ENCODE assay signal across 14 cellular contexts in the genomic region with DNA sequence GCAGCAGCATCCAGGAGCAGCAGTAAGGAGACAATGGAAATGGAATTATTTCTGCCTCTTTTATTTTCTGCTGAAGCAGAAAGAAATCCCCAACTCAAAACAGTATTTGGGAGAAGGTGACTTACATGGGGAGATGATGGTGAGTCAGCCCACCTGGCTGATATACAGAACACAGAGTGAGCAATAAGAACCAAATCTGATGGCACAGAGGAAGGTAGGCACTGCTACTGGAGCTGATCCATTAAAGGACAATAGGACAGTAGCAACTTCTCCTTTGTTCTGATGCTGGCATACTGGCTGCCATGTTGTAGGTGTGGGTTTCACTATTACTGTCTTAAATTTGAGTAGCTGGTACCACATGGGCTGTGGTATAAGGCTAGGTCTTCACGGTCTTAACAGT.
"Had no signal": no experiment of that assay in that cellular context is flagged by ENCODE, and none has a peak within 500 bp of the region (broad histone marks: within the 10 kb centered on the region; RNA-seq: fewer than 3 reads in every experiment).

No MANE protein-coding gene starts in this region.

- H3K27ac ChIP-seq: heart left ventricle, neutrophil, spleen had no signal

- H3K27me3 ChIP-seq: heart left ventricle, neutrophil, spleen had no signal

- ATAC-seq: heart left ventricle; naive thymus-derived CD4-positive, alpha-beta T cell; sciatic nerve had no signal

- H3K4me3 Mint-ChIP-seq: dendritic cell treated with granulocyte-macrophage colony-stimulating factor and Interleukin-4, amounts not matched to agents 40 ng/mL and 50 ng/mL, for 4 days; naive thymus-derived CD4-positive, alpha-beta T cell; stimulated activated naive B cell treated with anti-CD40 and anti-IgM and Interleukin-4, amounts not matched to agents 10 μg/mL and 1 μg/mL and 100 μg/mL, for 72 hours had no signal

- H3K36me3 ChIP-seq: heart left ventricle, neutrophil had no signal

- H3K9me3 ChIP-seq: neutrophil had no signal

- H3K27ac Mint-ChIP-seq: dendritic cell treated with granulocyte-macrophage colony-stimulating factor and Interleukin-4, amounts not matched to agents 40 ng/mL and 50 ng/mL, for 4 days; naive thymus-derived CD4-positive, alpha-beta T cell; stimulated activated naive B cell treated with anti-CD40 and anti-IgM and Interleukin-4, amounts not matched to agents 10 μg/mL and 1 μg/mL and 100 μg/mL, for 72 hours had no signal

- H3K27me3 Mint-ChIP-seq: naive thymus-derived CD4-positive, alpha-beta T cell; stimulated activated naive B cell treated with anti-CD40 and anti-IgM and Interleukin-4, amounts not matched to agents 10 μg/mL and 1 μg/mL and 100 μg/mL, for 72 hours had no signal

- DNase-seq: erythroblast; heart left ventricle; hippocampal formation; kidney glomerular epithelial cell; naive thymus-derived CD4-positive, alpha-beta T cell; spleen; stimulated activated CD4-positive, alpha-beta T cell treated with anti-CD3 and anti-CD28 coated beads, Interleukin-15, amount 100 ng/mL, for 24 hours; stimulated activated CD4-positive, alpha-beta T cell treated with anti-CD3 and anti-CD28 coated beads, Interleukin-1b, Interleukin-23, amount 100 ng/mL, for 48 hours; stimulated activated CD4-positive, alpha-beta T cell treated with anti-CD3 and anti-CD28 coated beads, Interleukin-4, amount 100 ng/mL, for 4 hours; stimulated activated naive B cell treated with anti-CD40 and anti-IgM and Interleukin-4, amounts not matched to agents 10 μg/mL and 1 μg/mL and 100 μg/mL, for 72 hours; trophoblast cell had no signal

- H3K4me3 ChIP-seq: heart left ventricle, spleen had no signal
